In genomic region chr19:4337906-4338440, GRCh38 we compare ENCODE assay signal across 8 cellular contexts. TPM values are rescaled to one million over a fixed set of nuclear protein-coding genes. Genes with fewer than 3 reads are reported as not detected.
A peak's percentile ranks its signal among the peaks of the same experiment; 100 is the strongest.
DNase-seq lines count a peak whose midpoint lies in the region; ATAC-seq and TF ChIP-seq lines count a peak whose summit lies in the region.

No MANE protein-coding gene starts in this region.

- no peaks in the 10 kb centered on the region for H3K4me1 ChIP-seq in right cardiac atrium (ENCODE audit: control insufficient read depth, insufficient read depth, low read length)
- H3K4me1 ChIP-seq in smooth muscle cell (ENCODE audit: low read depth) = peaks cover 5% of the 10 kb centered on the region

- H3K4me2 ChIP-seq in smooth muscle cell = peak overlapping the region; percentile 85

- peaks cover 18% of the 10 kb centered on the region for H3K4me1 Mint-ChIP-seq in activated CD4-positive, alpha-beta memory T cell treated with anti-CD3 and anti-CD28 coated beads for 36 hours (ENCODE audit: low read depth)

- H3K9ac ChIP-seq in smooth muscle cell (ENCODE audit: low read depth) = peak overlapping the region; percentile 55

- intact Hi-C loops in activated CD4-positive, alpha-beta memory T cell treated with anti-CD3 and anti-CD28 coated beads for 36 hours (cut with micrococcal nuclease) = no loop called here
- intact Hi-C loops in right cardiac atrium (cut with DNase I) (no loop called here), posterior vena cava (cut with DNase I) (no loop called here)

- peak overlapping the region; percentile 64 for H3K27ac Mint-ChIP-seq in activated CD4-positive, alpha-beta memory T cell treated with anti-CD3 and anti-CD28 coated beads for 36 hours

- ATAC-seq in right cardiac atrium (no peak), HG02798 (IDR thresholded peaks at IDR 0.05; ENCODE audit: poor library complexity, unreplicated experiment) (no peak), GM18520 (IDR thresholded peaks at IDR 0.05; ENCODE audit: unreplicated experiment) (no peak)

- no peaks in the 10 kb centered on the region for H3K27me3 ChIP-seq in right cardiac atrium (ENCODE audit: control insufficient read depth, insufficient read depth)
- no peaks in the 10 kb centered on the region for H3K27me3 ChIP-seq in smooth muscle cell (ENCODE audit: low read depth)

- H3K4me3 Mint-ChIP-seq in activated CD4-positive, alpha-beta memory T cell treated with anti-CD3 and anti-CD28 coated beads for 36 hours = peak overlapping the region; percentile 73

- POLR2A ChIA-PET in activated CD4-positive, alpha-beta memory T cell treated with anti-CD3 and anti-CD28 coated beads for 36 hours (lab: Charles Lee) = interaction anchor here (0.6 kb wide), 1 partner anchor 10 kb away, joined by 3 read pairs; no protein-coding TSS in a partner anchor

- no peaks in the 10 kb centered on the region for H3K9me3 ChIP-seq in right cardiac atrium (ENCODE audit: control insufficient read depth, low read length)
- no peaks in the 10 kb centered on the region for H3K9me3 ChIP-seq in smooth muscle cell (replicated peaks; ENCODE audit: low read depth)

- H3K79me2 ChIP-seq in smooth muscle cell (ENCODE audit: low read depth) = no peaks in the 10 kb centered on the region

- no peaks in the 10 kb centered on the region for H3K27me3 Mint-ChIP-seq in activated CD4-positive, alpha-beta memory T cell treated with anti-CD3 and anti-CD28 coated beads for 36 hours

- CTCF ChIA-PET in activated CD4-positive, alpha-beta memory T cell treated with anti-CD3 and anti-CD28 coated beads for 36 hours (lab: Charles Lee) = interaction anchor here (0.7 to 1.7 kb wide), 2 partner anchors 14 to 62 kb away, joined by 3 to 4 read pairs; partner anchors contain the start of gene SH3GL1

- H3F3A ChIP-seq in smooth muscle cell (ENCODE audit: low read depth) = no peaks in the 10 kb centered on the region

- TF ChIP-seq CTCF in smooth muscle cell (IDR thresholded peaks at IDR 0.05; ENCODE audit: borderline replicate concordance, insufficient read depth, poor library complexity, severe bottlenecking) = no peak

- H3K27ac ChIP-seq in right cardiac atrium (ENCODE audit: low read length) (no peak overlapping the region), smooth muscle cell (ENCODE audit: low read depth) (peak overlapping the region; percentile 47)

- WGBS in right cardiac atrium = 8% methylated on average over 14 of the region's 14 CpGs
- 35% methylated on average over 14 of the region's 14 CpGs for WGBS in smooth muscle cell (ENCODE audit: low lambda C conversion rate)

- peak overlapping the region; percentile 55 for H3K4me3 ChIP-seq in right cardiac atrium (ENCODE audit: low read length)
- peak overlapping the region; percentile 51 for H3K4me3 ChIP-seq in smooth muscle cell

- DNase-seq in NCI-H2029 treated with DMSO at 0.1 percent for 48 hours (lab: John Stamatoyannopoulos, UW) (peak; percentile 13), NCI-H2029 (lab: John Stamatoyannopoulos, UW) (no peak), right cardiac atrium (peak in 2 of 3 donors; percentile 28 to 63), smooth muscle cell (lab: John Stamatoyannopoulos, UW; ENCODE audit: unreplicated experiment) (no peak), posterior vena cava (ENCODE audit: low spot score) (no peak)
- DNase-seq in activated CD4-positive, alpha-beta memory T cell treated with anti-CD3 and anti-CD28 coated beads for 36 hours = no peak

- H3K9me3 Mint-ChIP-seq in activated CD4-positive, alpha-beta memory T cell treated with anti-CD3 and anti-CD28 coated beads for 36 hours = peaks cover 3% of the 10 kb centered on the region

- no peaks in the 10 kb centered on the region for H3K36me3 ChIP-seq in smooth muscle cell (ENCODE audit: low read depth)

- H4K20me1 ChIP-seq in smooth muscle cell (ENCODE audit: low read depth) = no peaks in the 10 kb centered on the region

- H3K36me3 Mint-ChIP-seq in activated CD4-positive, alpha-beta memory T cell treated with anti-CD3 and anti-CD28 coated beads for 36 hours = peaks cover 9% of the 10 kb centered on the region

- peak overlapping the region; percentile 85 for H2AFZ ChIP-seq in smooth muscle cell (ENCODE audit: low read depth)

RNA-seq across cellular contexts. Expression of gene STAP2, which starts 0.7 kb away (rescaled TPM):
- total RNA-seq in activated CD4-positive, alpha-beta memory T cell treated with anti-CD3 and anti-CD28 coated beads for 36 hours = 1 to 10 TPM; 9.1 to 9.4 TPM
- total RNA-seq in right cardiac atrium (10 to 100 TPM in 3 of 4 donors, 1 to 10 TPM in 1; 6.7 to 13.9 (median 11.3) TPM), smooth muscle cell (10.7 and 13.0 TPM in 2 replicates), posterior vena cava (1 to 10 TPM; 2.1 to 2.7 TPM)
- polyA plus RNA-seq in right cardiac atrium (7.8 TPM), smooth muscle cell (8.3 and 26.5 TPM in 2 replicates)

RNA-seq across cellular contexts. Expression of gene MPND, which starts 5.4 kb away (rescaled TPM):
- total RNA-seq in activated CD4-positive, alpha-beta memory T cell treated with anti-CD3 and anti-CD28 coated beads for 36 hours = 10 to 100 TPM; 19.6 to 22.6 TPM
- total RNA-seq in right cardiac atrium (10 to 100 TPM; 22.8 to 25.8 (median 25.2) TPM), smooth muscle cell (2.4 and 3.9 TPM in 2 replicates), posterior vena cava (10 to 100 TPM; 11.2 to 12.1 TPM)
- polyA plus RNA-seq in right cardiac atrium (24.9 TPM), smooth muscle cell (10.9 and 14.6 TPM in 2 replicates)

RNA-seq across cellular contexts. Expression of gene FSD1, which starts 33.6 kb away (rescaled TPM):
- 1 to 10 TPM; 7.8 to 8.1 TPM for total RNA-seq in activated CD4-positive, alpha-beta memory T cell treated with anti-CD3 and anti-CD28 coated beads for 36 hours
- total RNA-seq in right cardiac atrium (not detected), smooth muscle cell (6.9 and 9.9 TPM in 2 replicates), posterior vena cava (not detected)
- polyA plus RNA-seq in right cardiac atrium (not detected), smooth muscle cell (16.0 and 16.5 TPM in 2 replicates)

RNA-seq across cellular contexts. Expression of gene TMIGD2, which starts 35.8 kb away (rescaled TPM):
- 1 to 10 TPM; 2.4 to 2.6 TPM for total RNA-seq in activated CD4-positive, alpha-beta memory T cell treated with anti-CD3 and anti-CD28 coated beads for 36 hours
- total RNA-seq in right cardiac atrium (not detected), smooth muscle cell (not detected in 2 replicates), posterior vena cava (under 1 TPM in 1 of 2 donors, not detected in 1; 0.38 TPM)
- polyA plus RNA-seq in right cardiac atrium (0.25 TPM), smooth muscle cell (not detected in 2 replicates)

RNA-seq across cellular contexts. Expression of gene SHD, which starts 58.9 kb away (rescaled TPM):
- total RNA-seq in activated CD4-positive, alpha-beta memory T cell treated with anti-CD3 and anti-CD28 coated beads for 36 hours = not detected
- 10 to 100 TPM; 30.5 to 75.1 (median 54.7) TPM for total RNA-seq in right cardiac atrium
- 23.9 TPM for polyA plus RNA-seq in right cardiac atrium
- total RNA-seq in smooth muscle cell = not detected in 2 replicates
- polyA plus RNA-seq in smooth muscle cell = not detected in 2 replicates
- not detected for total RNA-seq in posterior vena cava

Comparison
In these comparisons a context has a peak if more than half of its experiments do, and no peak if none do; other contexts are left out.
1. DNase-seq: peak in NCI-H2029 treated with DMSO at 0.1 percent for 48 hours (single experiment) and right cardiac atrium (2 of 3); none in NCI-H2029 (single experiment), activated CD4-positive, alpha-beta memory T cell treated with anti-CD3 and anti-CD28 coated beads for 36 hours (single experiment), smooth muscle cell (single experiment) and posterior vena cava (single experiment).